In genomic region chr18:67183398-67183797, GRCh38 we compare ENCODE assay signal across 26 cellular contexts.
"Had no signal": no experiment of that assay in that cellular context is flagged by ENCODE, and none has a peak within 500 bp of the region (broad histone marks: within the 10 kb centered on the region; RNA-seq: fewer than 3 reads in every experiment).

No MANE protein-coding gene starts in this region.

- H3K27ac ChIP-seq: esophagus muscularis mucosa, foreskin keratinocyte, heart left ventricle, stomach, thyroid gland, upper lobe of right lung had no signal

- H3K4me3 ChIP-seq: esophagus muscularis mucosa, heart left ventricle, stomach, thyroid gland, upper lobe of right lung had no signal

- ATAC-seq: foreskin keratinocyte; heart left ventricle; left cardiac atrium; left ventricle myocardium superior; right cardiac atrium; stimulated activated naive B cell treated with anti-CD40 and anti-IgM and Interleukin-4, amounts not matched to agents 10 μg/mL and 1 μg/mL and 100 μg/mL, for 72 hours; T-cell; upper lobe of right lung had no signal

- H3K4me3 Mint-ChIP-seq: activated CD4-positive, alpha-beta memory T cell treated with anti-CD3 and anti-CD28 coated beads for 36 hours; activated CD4-positive, alpha-beta T cell treated with anti-CD3 and anti-CD28 coated beads, Interleukin-2, amount 10 ng/mL, durations not matched to agents 24 days and 14 days; nephron; stimulated activated naive B cell treated with anti-CD40 and anti-IgM and Interleukin-4, amounts not matched to agents 10 μg/mL and 1 μg/mL and 100 μg/mL, for 72 hours; T-cell had no signal

- DNase-seq: activated CD4-positive, alpha-beta memory T cell treated with anti-CD3 and anti-CD28 coated beads for 36 hours; activated CD4-positive, alpha-beta T cell treated with anti-CD3 and anti-CD28 coated beads, Interleukin-2, amount 10 ng/mL, durations not matched to agents 24 days and 14 days; activated CD4-positive, CD25-positive, alpha-beta regulatory T cell treated with anti-CD3 and anti-CD28 coated beads, Interleukin-2, amount 50 U/mL, for 72 hours; activated CD8-positive, alpha-beta memory T cell treated with anti-CD3 and anti-CD28 coated beads, Interleukin-2, amount 50 U/mL, for 4 hours; activated gamma-delta T cell treated with Interleukin-2 at 50 U/mL for 16 hours; activated naive CD4-positive, alpha-beta T cell treated with anti-CD3 and anti-CD28 coated beads, Interleukin-2, amount 50 U/mL, for 16 hours; activated T-cell treated with anti-CD3 and anti-CD28 coated beads, Interleukin-2, amount 50 U/mL, for 1 hour; amniotic stem cell; caudate nucleus; cortex of kidney; foreskin keratinocyte; heart left ventricle; hypothalamus; left cardiac atrium; left ventricle myocardium superior; occipital lobe; right cardiac atrium; stimulated activated CD4-positive, alpha-beta T cell treated with anti-CD3 and anti-CD28 coated beads, Interleukin-15, amount 100 ng/mL, for 24 hours; stimulated activated CD4-positive, alpha-beta T cell treated with anti-CD3 and anti-CD28 coated beads, Interleukin-2, amount 100 ng/mL, for 24 hours; stimulated activated naive B cell treated with anti-CD40 and anti-IgM and Interleukin-4, amounts not matched to agents 10 μg/mL and 1 μg/mL and 100 μg/mL, for 72 hours; stomach; T-cell; thyroid gland; upper lobe of right lung had no signal

- H3K27me3 ChIP-seq: foreskin keratinocyte, heart left ventricle, stomach, thyroid gland, upper lobe of right lung had no signal

- H3K36me3 ChIP-seq: esophagus muscularis mucosa, heart left ventricle, stomach, thyroid gland, upper lobe of right lung had no signal

- H3K4me1 Mint-ChIP-seq: activated CD4-positive, alpha-beta T cell treated with anti-CD3 and anti-CD28 coated beads, Interleukin-2, amount 10 ng/mL, durations not matched to agents 24 days and 14 days; nephron; stimulated activated naive B cell treated with anti-CD40 and anti-IgM and Interleukin-4, amounts not matched to agents 10 μg/mL and 1 μg/mL and 100 μg/mL, for 72 hours; T-cell had no signal

- H3K27ac Mint-ChIP-seq: activated CD4-positive, alpha-beta memory T cell treated with anti-CD3 and anti-CD28 coated beads for 36 hours; activated CD4-positive, alpha-beta T cell treated with anti-CD3 and anti-CD28 coated beads, Interleukin-2, amount 10 ng/mL, durations not matched to agents 24 days and 14 days; nephron; stimulated activated naive B cell treated with anti-CD40 and anti-IgM and Interleukin-4, amounts not matched to agents 10 μg/mL and 1 μg/mL and 100 μg/mL, for 72 hours; T-cell had no signal

- H3K36me3 Mint-ChIP-seq: activated CD4-positive, alpha-beta memory T cell treated with anti-CD3 and anti-CD28 coated beads for 36 hours; stimulated activated naive B cell treated with anti-CD40 and anti-IgM and Interleukin-4, amounts not matched to agents 10 μg/mL and 1 μg/mL and 100 μg/mL, for 72 hours; T-cell had no signal

- H3K4me1 ChIP-seq: esophagus muscularis mucosa, foreskin keratinocyte, heart left ventricle, stomach, thyroid gland, upper lobe of right lung had no signal

- H3K9me3 Mint-ChIP-seq: activated CD4-positive, alpha-beta memory T cell treated with anti-CD3 and anti-CD28 coated beads for 36 hours; activated CD4-positive, alpha-beta T cell treated with anti-CD3 and anti-CD28 coated beads, Interleukin-2, amount 10 ng/mL, durations not matched to agents 24 days and 14 days; nephron; stimulated activated naive B cell treated with anti-CD40 and anti-IgM and Interleukin-4, amounts not matched to agents 10 μg/mL and 1 μg/mL and 100 μg/mL, for 72 hours; T-cell had no signal

- H3K27me3 Mint-ChIP-seq: activated CD4-positive, alpha-beta T cell treated with anti-CD3 and anti-CD28 coated beads, Interleukin-2, amount 10 ng/mL, durations not matched to agents 24 days and 14 days had no signal

- H3K9me3 ChIP-seq: esophagus muscularis mucosa, heart left ventricle, stomach, thyroid gland, upper lobe of right lung had no signal
